11 cellular contexts compared by ENCODE assay signal in genomic region chr9:129498451-129499376, GRCh38.
DNase-seq lines count a peak whose midpoint lies in the region; ATAC-seq and TF ChIP-seq lines count a peak whose summit lies in the region.
"Had no signal": no experiment of that assay in that cellular context is flagged by ENCODE, and none has a peak within 500 bp of the region (broad histone marks: within the 10 kb centered on the region; RNA-seq: fewer than 3 reads in every experiment).

No MANE protein-coding gene starts in this region.

- H3K4me3 ChIP-seq in epithelial cell of proximal tubule (ENCODE audit: low read depth, low read length) (peak overlapping the region; percentile 69), urinary bladder (ENCODE audit: low read depth, low read length) (no peak overlapping the region)

- peak overlapping the region; percentile 6 for H3K27ac Mint-ChIP-seq in activated CD4-positive, alpha-beta T cell treated with anti-CD3 and anti-CD28 coated beads, Interleukin-2, amount 10 ng/mL, durations not matched to agents 7 days and 5 days
- peak overlapping the region; percentile 89 for H3K27ac Mint-ChIP-seq in nephron progenitor cell

- no peaks in the 10 kb centered on the region for H3K9me3 Mint-ChIP-seq in activated CD4-positive, alpha-beta T cell treated with anti-CD3 and anti-CD28 coated beads, Interleukin-2, amount 10 ng/mL, durations not matched to agents 7 days and 5 days
- H3K9me3 Mint-ChIP-seq in nephron progenitor cell = no peaks in the 10 kb centered on the region
- H3K9me3 Mint-ChIP-seq: activated T-cell treated with anti-CD3 and anti-CD28 coated beads, Interleukin-2, amount 50 U/mL, for 24 hours; T-cell had no signal

- TF ChIP-seq CTCF in epithelial cell of proximal tubule (conservative IDR thresholded peaks at IDR 0.05; ENCODE audit: low read depth, low read length) = no peak
- TF ChIP-seq CTCF in nephron progenitor cell (IDR thresholded peaks at IDR 0.05) = no peak

- 68% methylated on average over 7 of the region's 7 CpGs for WGBS in urinary bladder

- no peaks in the 10 kb centered on the region for H3K4me1 ChIP-seq in urinary bladder (ENCODE audit: insufficient read depth)

- no peak for DNase-seq in activated CD4-positive, alpha-beta T cell treated with anti-CD3 and anti-CD28 coated beads, Interleukin-2, amount 10 ng/mL, durations not matched to agents 7 days and 5 days
- no peak for DNase-seq in activated CD4-positive, alpha-beta T cell treated with anti-CD3 and anti-CD28 coated beads for 48 hours
- no peak for DNase-seq in epithelial cell of proximal tubule (ENCODE audit: low read depth)
- DNase-seq in nephron progenitor cell = no peak
- DNase-seq in NCI-H2081 (lab: John Stamatoyannopoulos, UW) = no peak
- no peak for DNase-seq in NCI-H2196 treated with DMSO at 0.1 percent for 48 hours (lab: John Stamatoyannopoulos, UW; ENCODE audit: unreplicated experiment)
- DNase-seq: activated T-cell treated with anti-CD3 and anti-CD28 coated beads, Interleukin-2, amount 50 U/mL, for 24 hours; NCI-H2029; T-cell had no signal

- H3K36me3 ChIP-seq in urinary bladder (ENCODE audit: insufficient read depth) = no peaks in the 10 kb centered on the region

- H3K4me3 Mint-ChIP-seq in activated CD4-positive, alpha-beta T cell treated with anti-CD3 and anti-CD28 coated beads, Interleukin-2, amount 10 ng/mL, durations not matched to agents 7 days and 5 days = no peak overlapping the region
- peak overlapping the region; percentile 30 for H3K4me3 Mint-ChIP-seq in nephron progenitor cell
- H3K4me3 Mint-ChIP-seq: activated T-cell treated with anti-CD3 and anti-CD28 coated beads, Interleukin-2, amount 50 U/mL, for 24 hours had no signal

- POLR2A ChIA-PET in activated CD4-positive, alpha-beta T cell treated with anti-CD3 and anti-CD28 coated beads, Interleukin-2, amount 10 ng/mL, durations not matched to agents 7 days and 5 days (lab: Charles Lee) = no interaction called here

- no peaks in the 10 kb centered on the region for H3K27me3 Mint-ChIP-seq in activated CD4-positive, alpha-beta T cell treated with anti-CD3 and anti-CD28 coated beads, Interleukin-2, amount 10 ng/mL, durations not matched to agents 7 days and 5 days
- peaks cover 1% of the 10 kb centered on the region for H3K27me3 Mint-ChIP-seq in nephron progenitor cell (ENCODE audit: low read depth, poor library complexity)
- H3K27me3 Mint-ChIP-seq: activated T-cell treated with anti-CD3 and anti-CD28 coated beads, Interleukin-2, amount 50 U/mL, for 24 hours; T-cell had no signal

- no peak for ATAC-seq in GM21528 (IDR thresholded peaks at IDR 0.05; ENCODE audit: low FRiP score, unreplicated experiment)
- ATAC-seq: T-cell had no signal

- peak overlapping the region; percentile 72 for H3K27ac ChIP-seq in urinary bladder (ENCODE audit: low read depth)

- H3K36me3 Mint-ChIP-seq in activated CD4-positive, alpha-beta T cell treated with anti-CD3 and anti-CD28 coated beads, Interleukin-2, amount 10 ng/mL, durations not matched to agents 7 days and 5 days (ENCODE audit: low read depth) = no peaks in the 10 kb centered on the region
- H3K36me3 Mint-ChIP-seq in nephron progenitor cell (ENCODE audit: low read depth) = no peaks in the 10 kb centered on the region
- H3K36me3 Mint-ChIP-seq: T-cell had no signal

- peaks cover 34% of the 10 kb centered on the region for H3K4me1 Mint-ChIP-seq in activated CD4-positive, alpha-beta T cell treated with anti-CD3 and anti-CD28 coated beads, Interleukin-2, amount 10 ng/mL, durations not matched to agents 7 days and 5 days
- peaks cover 86% of the 10 kb centered on the region for H3K4me1 Mint-ChIP-seq in nephron progenitor cell

- CTCF ChIA-PET in activated CD4-positive, alpha-beta T cell treated with anti-CD3 and anti-CD28 coated beads, Interleukin-2, amount 10 ng/mL, durations not matched to agents 7 days and 5 days (lab: Charles Lee) = interaction anchor here (0.6 to 1.3 kb wide), 3 partner anchors 10 to 181 kb away, joined by 3 to 4 read pairs (median 4); no protein-coding TSS in a partner anchor
